Comparison of ENCODE assay signal across 17 cellular contexts in genomic region chr22:45576730-45577464, GRCh38.
DNase-seq lines count a peak whose midpoint lies in the region; ATAC-seq and TF ChIP-seq lines count a peak whose summit lies in the region.
"Had no signal": no experiment of that assay in that cellular context is flagged by ENCODE, and none has a peak within 500 bp of the region (broad histone marks: within the 10 kb centered on the region; RNA-seq: fewer than 3 reads in every experiment).

No MANE protein-coding gene starts in this region.

- intact Hi-C loops in right cardiac atrium (cut with DNase I): no loop called here

- no peaks in the 10 kb centered on the region for H3K27me3 ChIP-seq in right cardiac atrium (ENCODE audit: control insufficient read depth, insufficient read depth)
- no peaks in the 10 kb centered on the region for H3K27me3 ChIP-seq in right atrium auricular region
- H3K27me3 ChIP-seq in OCI-LY1 (ENCODE audit: insufficient read depth, low read length): no peaks in the 10 kb centered on the region
- no peaks in the 10 kb centered on the region for H3K27me3 ChIP-seq in mesenchymal stem cell (ENCODE audit: control insufficient read depth in 1 of 2, insufficient read depth in 1 of 2, low read length in 2 of 2)
- no peaks in the 10 kb centered on the region for H3K27me3 ChIP-seq in upper lobe of left lung
- no peaks in the 10 kb centered on the region for H3K27me3 ChIP-seq in Karpas-422 (ENCODE audit: low read length)

- DNase-seq in right cardiac atrium (peak in 2 of 3 donors; percentile 16 to 48), right atrium auricular region (ENCODE audit: low spot score) (no peak), mesenchymal stem cell (no peak), nucleus accumbens (lab: John Stamatoyannopoulos, UW) (no peak), upper lobe of left lung (no peak), NCI-H1417 treated with DMSO at 0.1 percent for 48 hours (lab: John Stamatoyannopoulos, UW) (no peak), Karpas-422 (no peak)
- DNase-seq: 8988T; Caco-2; CD4-positive, alpha-beta T cell; DMS153; DMS79; GF-D8 had no signal

- H4K20me1 ChIP-seq in OCI-LY1 (ENCODE audit: insufficient read depth, low read length) (no peaks in the 10 kb centered on the region), Karpas-422 (ENCODE audit: insufficient read depth, low read depth, low read length) (0 out of 2 replicates have a peak, but pooled peaks cover 4% of the 10 kb centered on the region)

- H2BK12ac ChIP-seq in mesenchymal stem cell (ENCODE audit: low read length in 2 of 2): no peak overlapping the region

- H3F3A ChIP-seq in OCI-LY1 (ENCODE audit: insufficient read depth, low read length): no peaks in the 10 kb centered on the region

- no peak overlapping the region for H3K23ac ChIP-seq in mesenchymal stem cell (ENCODE audit: low read length in 2 of 2)

- 91% methylated on average over 19 of the region's 19 CpGs for whole genome bisulfite sequencing in right cardiac atrium
- 96% methylated on average over 16 of the region's 19 CpGs for WGBS in mesenchymal stem cell
- 88 to 91% methylated on average over 19 of the region's 19 CpGs for WGBS in upper lobe of left lung, 2 donors

- H3K9me2 ChIP-seq in OCI-LY1 (ENCODE audit: low read depth, low read length) (no peaks in the 10 kb centered on the region), Karpas-422 (replicated peaks; ENCODE audit: insufficient read depth, low read length) (no peaks in the 10 kb centered on the region)

- no peak for TF ChIP-seq CTCF in right atrium auricular region (IDR thresholded peaks at IDR 0.05)
- TF ChIP-seq CTCF in OCI-LY1 (IDR thresholded peaks at IDR 0.05; ENCODE audit: low read length): no peak
- TF ChIP-seq CTCF in upper lobe of left lung (IDR thresholded peaks at IDR 0.05): no peak

- no peak overlapping the region for H2BK5ac ChIP-seq in mesenchymal stem cell (ENCODE audit: low read depth, low read length, poor library complexity, severe bottlenecking)

- no peak overlapping the region for H2AK5ac ChIP-seq in mesenchymal stem cell (ENCODE audit: low read length, severe bottlenecking)

- no peak overlapping the region for H2AFZ ChIP-seq in OCI-LY1 (ENCODE audit: low read length)
- no peak overlapping the region for H2AFZ ChIP-seq in mesenchymal stem cell (ENCODE audit: low read depth, low read length)
- H2AFZ ChIP-seq in Karpas-422 (ENCODE audit: low read length): no peak overlapping the region

- no peak overlapping the region for H2BK15ac ChIP-seq in mesenchymal stem cell (ENCODE audit: low read depth, poor library complexity, severe bottlenecking)

- TF ChIP-seq EP300 in upper lobe of left lung (IDR thresholded peaks at IDR 0.05): no peak

- H3K4me2 ChIP-seq in OCI-LY1 (ENCODE audit: low read length) (no peak overlapping the region), mesenchymal stem cell (ENCODE audit: low read length, poor library complexity, severe bottlenecking) (no peak overlapping the region), Karpas-422 (ENCODE audit: low read depth, low read length, poor library complexity, severe bottlenecking) (no peak overlapping the region)

- H3K4me1 ChIP-seq in right cardiac atrium (ENCODE audit: control insufficient read depth, insufficient read depth, low read length) (no peaks in the 10 kb centered on the region), right atrium auricular region (no peaks in the 10 kb centered on the region), OCI-LY1 (ENCODE audit: insufficient read depth, low read length, severe bottlenecking) (peaks cover 79% of the 10 kb centered on the region), mesenchymal stem cell (ENCODE audit: control insufficient read depth, insufficient read depth, low read depth, low read length) (peaks cover 15% of the 10 kb centered on the region), upper lobe of left lung (peaks cover 2 to 5% (median 3%) of the 10 kb centered on the region in 4 donors), Karpas-422 (ENCODE audit: low read length) (peaks cover 16% of the 10 kb centered on the region)
- H3K4me1 ChIP-seq: HAP-1 had no signal

- H3K4me3 ChIP-seq in right cardiac atrium (ENCODE audit: low read length) (no peak overlapping the region), right atrium auricular region (no peak overlapping the region), OCI-LY1 (ENCODE audit: low read depth, low read length, poor library complexity, severe bottlenecking) (no peak overlapping the region), mesenchymal stem cell (ENCODE audit: insufficient read depth in 1 of 2, low read depth in 1 of 2, low read length in 2 of 2) (no peak overlapping the region), upper lobe of left lung (no peak overlapping the region), Karpas-422 (ENCODE audit: low read length) (no peak overlapping the region)
- H3K4me3 ChIP-seq: HAP-1 had no signal

- H3K9ac ChIP-seq in OCI-LY1 (ENCODE audit: low read length): no peak overlapping the region; the same call in 1 of the 2 replicates
- no peak overlapping the region for H3K9ac ChIP-seq in mesenchymal stem cell (ENCODE audit: low read length)
- no peak overlapping the region for H3K9ac ChIP-seq in Karpas-422 (ENCODE audit: low read length)

- H3K27ac ChIP-seq in right cardiac atrium (ENCODE audit: low read length): no peak overlapping the region
- no peak overlapping the region for H3K27ac ChIP-seq in right atrium auricular region
- peak overlapping the region; percentile 75 for H3K27ac ChIP-seq in OCI-LY1 (ENCODE audit: low read depth, low read length, poor library complexity, severe bottlenecking)
- H3K27ac ChIP-seq in mesenchymal stem cell (ENCODE audit: low read length, poor library complexity, severe bottlenecking): no peak overlapping the region
- H3K27ac ChIP-seq in upper lobe of left lung: no peak overlapping the region
- no peak overlapping the region for H3K27ac ChIP-seq in Karpas-422 (ENCODE audit: low read length)
- H3K27ac ChIP-seq: C4-2B, HL-60 had no signal

- H3K36me3 ChIP-seq in right atrium auricular region (peaks cover 7% of the 10 kb centered on the region), OCI-LY1 (ENCODE audit: insufficient read depth, low read length) (no peaks in the 10 kb centered on the region; the same call in 1 of the 2 replicates), mesenchymal stem cell (ENCODE audit: control insufficient read depth in 1 of 2, insufficient read depth in 2 of 2, low read depth in 1 of 2, low read length in 2 of 2) (peaks cover 60 to 68% of the 10 kb centered on the region in 2 experiments), upper lobe of left lung (peaks cover 0 to 8% (median 0%) of the 10 kb centered on the region in 4 donors), Karpas-422 (ENCODE audit: insufficient read depth, low read length) (no peaks in the 10 kb centered on the region)
- H3K36me3 ChIP-seq: HAP-1 had no signal

- H3K14ac ChIP-seq in mesenchymal stem cell (ENCODE audit: low read length in 2 of 2): no peak overlapping the region

- H4K91ac ChIP-seq in mesenchymal stem cell (ENCODE audit: low read length): peak overlapping the region; percentile 43

- peaks cover 5% of the 10 kb centered on the region for H3K79me1 ChIP-seq in mesenchymal stem cell (replicated peaks; ENCODE audit: low read length, poor library complexity, severe bottlenecking)

- no peaks in the 10 kb centered on the region for H3K79me2 ChIP-seq in OCI-LY1 (ENCODE audit: insufficient read depth, low read length)
- no peaks in the 10 kb centered on the region for H3K79me2 ChIP-seq in Karpas-422 (ENCODE audit: low read length)

- H3K9me3 ChIP-seq in right cardiac atrium (ENCODE audit: control insufficient read depth, low read length) (no peaks in the 10 kb centered on the region), right atrium auricular region (no peaks in the 10 kb centered on the region), OCI-LY1 (ENCODE audit: low read length) (peaks cover 5% of the 10 kb centered on the region; the same call in 1 of the 2 replicates), mesenchymal stem cell (ENCODE audit: control insufficient read depth, low read length) (no peaks in the 10 kb centered on the region), upper lobe of left lung (peaks cover 0 to under 1% (median 0%) of the 10 kb centered on the region in 4 donors), Karpas-422 (ENCODE audit: low read length) (no peaks in the 10 kb centered on the region)
- H3K9me3 ChIP-seq: HAP-1 had no signal

- TF ChIP-seq POLR2A in upper lobe of left lung (IDR thresholded peaks at IDR 0.05): no peak

- H3K4ac ChIP-seq in mesenchymal stem cell (ENCODE audit: low read depth in 1 of 2, low read length in 2 of 2): no peak overlapping the region

- no peak overlapping the region for H3K18ac ChIP-seq in mesenchymal stem cell (ENCODE audit: low read depth in 1 of 2, low read length in 2 of 2)

- no peak for ATAC-seq in right cardiac atrium
- ATAC-seq in upper lobe of left lung (ENCODE audit: low FRiP score in 2 of 2): no peak

- H2BK120ac ChIP-seq in mesenchymal stem cell (ENCODE audit: low read depth, low read length): no peak overlapping the region

- no peak overlapping the region for H4K8ac ChIP-seq in mesenchymal stem cell (ENCODE audit: low read length)

Comparison
In these comparisons a context has a peak if more than half of its experiments do, and no peak if none do; other contexts are left out.
1. DNase-seq: peak in right cardiac atrium (2 of 3); none in right atrium auricular region (single experiment), mesenchymal stem cell (single experiment), nucleus accumbens (0 of 56), upper lobe of left lung (0 of 2), NCI-H1417 treated with DMSO at 0.1 percent for 48 hours (single experiment) and Karpas-422 (single experiment).